26 cellular contexts compared by ENCODE assay signal in genomic region chr18:76255070-76255683, GRCh38.
DNase-seq lines count a peak whose midpoint lies in the region; ATAC-seq and TF ChIP-seq lines count a peak whose summit lies in the region.
"Had no signal": no experiment of that assay in that cellular context is flagged by ENCODE, and none has a peak within 500 bp of the region (broad histone marks: within the 10 kb centered on the region; RNA-seq: fewer than 3 reads in every experiment).

No MANE protein-coding gene starts in this region.

- H3K4me1 ChIP-seq in upper lobe of right lung: peaks cover 3% of the 10 kb centered on the region
- H3K4me1 ChIP-seq: HAP-1 had no signal

- H3K9me3 Mint-ChIP-seq in activated CD4-positive, alpha-beta T cell treated with anti-CD3 and anti-CD28 coated beads, Interleukin-2, amount 10 ng/mL, durations not matched to agents 24 days and 14 days: no peaks in the 10 kb centered on the region
- H3K9me3 Mint-ChIP-seq: activated naive CD8-positive, alpha-beta T cell treated with anti-CD3 and anti-CD28 coated beads, Interleukin-2, amount 10 ng/mL, durations not matched to agents 7 days and 5 days; activated T-cell treated with anti-CD3 and anti-CD28 coated beads, Interleukin-2, amount 50 U/mL, for 24 hours; central memory CD8-positive, alpha-beta T cell; immature natural killer cell had no signal

- no peaks in the 10 kb centered on the region for H3K27me3 ChIP-seq in upper lobe of right lung
- H3K27me3 ChIP-seq in H7 (ENCODE audit: control insufficient read depth, insufficient read depth, low read length): no peaks in the 10 kb centered on the region

- H3K27ac ChIP-seq in upper lobe of right lung: no peak overlapping the region
- H3K27ac ChIP-seq: thoracic aorta had no signal

- no peak overlapping the region for H3K27ac Mint-ChIP-seq in activated CD4-positive, alpha-beta T cell treated with anti-CD3 and anti-CD28 coated beads, Interleukin-2, amount 10 ng/mL, durations not matched to agents 24 days and 14 days
- H3K27ac Mint-ChIP-seq: activated CD4-positive, alpha-beta T cell treated with anti-CD3 and anti-CD28 coated beads for 36 hours; activated naive CD8-positive, alpha-beta T cell treated with anti-CD3 and anti-CD28 coated beads, Interleukin-2, amount 10 ng/mL, durations not matched to agents 7 days and 5 days; activated T-cell treated with anti-CD3 and anti-CD28 coated beads, Interleukin-2, amount 50 U/mL, for 24 hours; CD4-positive, CD25-positive, alpha-beta regulatory T cell; immature natural killer cell had no signal

- H3K27me3 Mint-ChIP-seq in activated CD4-positive, alpha-beta T cell treated with anti-CD3 and anti-CD28 coated beads, Interleukin-2, amount 10 ng/mL, durations not matched to agents 24 days and 14 days: peaks cover 9% of the 10 kb centered on the region
- H3K27me3 Mint-ChIP-seq: CD4-positive, CD25-positive, alpha-beta regulatory T cell had no signal

- no peaks in the 10 kb centered on the region for H3K4me1 Mint-ChIP-seq in activated CD4-positive, alpha-beta T cell treated with anti-CD3 and anti-CD28 coated beads, Interleukin-2, amount 10 ng/mL, durations not matched to agents 24 days and 14 days
- H3K4me1 Mint-ChIP-seq: activated CD4-positive, alpha-beta T cell treated with anti-CD3 and anti-CD28 coated beads for 36 hours; activated naive CD8-positive, alpha-beta T cell treated with anti-CD3 and anti-CD28 coated beads, Interleukin-2, amount 10 ng/mL, durations not matched to agents 7 days and 5 days; CD4-positive, CD25-positive, alpha-beta regulatory T cell; central memory CD8-positive, alpha-beta T cell; immature natural killer cell had no signal

- H3K36me3 ChIP-seq in upper lobe of right lung (no peaks in the 10 kb centered on the region), H7 (replicated peaks; ENCODE audit: control insufficient read depth, insufficient read depth, low read length) (no peaks in the 10 kb centered on the region)
- H3K36me3 ChIP-seq: HAP-1, thoracic aorta had no signal

- no peaks in the 10 kb centered on the region for H3K9me3 ChIP-seq in upper lobe of right lung
- H3K9me3 ChIP-seq: HAP-1, thoracic aorta had no signal

- peak; percentile 34 for DNase-seq in activated CD4-positive, alpha-beta T cell treated with anti-CD3 and anti-CD28 coated beads, Interleukin-2, amount 10 ng/mL, durations not matched to agents 24 days and 14 days
- no peak for DNase-seq in activated CD4-positive, alpha-beta T cell treated with anti-CD3 and anti-CD28 coated beads for 1 hour
- DNase-seq in LNCaP clone FGC (ENCODE audit: low read depth): peak; percentile 59
- peak; percentile 60 for DNase-seq in SHP77 treated with DMSO at 0.1 percent for 48 hours (lab: John Stamatoyannopoulos, UW)
- no peak for DNase-seq in upper lobe of right lung
- DNase-seq in stimulated activated naive CD4-positive, alpha-beta T cell (lab: John Stamatoyannopoulos, UW): no peak
- DNase-seq in H7: no peak
- DNase-seq: 8988T; activated CD4-positive, alpha-beta T cell treated with anti-CD3 and anti-CD28 coated beads for 36 hours; activated gamma-delta T cell; activated naive CD8-positive, alpha-beta T cell treated with anti-CD3 and anti-CD28 coated beads, Interleukin-2, amount 10 ng/mL, durations not matched to agents 7 days and 5 days; activated T-cell treated with anti-CD3 and anti-CD28 coated beads, Interleukin-2, amount 50 U/mL, for 24 hours; CD4-positive, CD25-positive, alpha-beta regulatory T cell; hippocampal formation; immature natural killer cell; Karpas-422; mesenchymal stem cell; MV-4-11; NCI-H1694 treated with DMSO at 0.1 percent for 48 hours; stimulated activated CD4-positive, alpha-beta T cell treated with anti-CD3 and anti-CD28 coated beads, Interleukin-15, amount 100 ng/mL, for 24 hours; stimulated activated naive CD4-positive, alpha-beta T cell treated with Interleukin-2 at 50 U/mL for 16 hours; T-helper 2 cell had no signal

- intact Hi-C loops in activated CD4-positive, alpha-beta T cell treated with anti-CD3 and anti-CD28 coated beads, Interleukin-2, amount 10 ng/mL, durations not matched to agents 24 days and 14 days (cut with micrococcal nuclease): no loop called here
- intact Hi-C loops in upper lobe of right lung (cut with DNase I): no loop called here

- peak; percentile 25 for ATAC-seq in upper lobe of right lung
- ATAC-seq in GM21367 (IDR thresholded peaks at IDR 0.05; ENCODE audit: unreplicated experiment): no peak
- ATAC-seq: activated CD4-positive, alpha-beta T cell treated with anti-CD3 and anti-CD28 coated beads for 36 hours had no signal

- TF ChIP-seq CTCF in LNCaP clone FGC (IDR thresholded peaks at IDR 0.05; ENCODE audit: control insufficient read depth, extremely low read depth, insufficient read depth): no peak
- TF ChIP-seq CTCF in upper lobe of right lung (IDR thresholded peaks at IDR 0.05): no peak

- H3K4me3 ChIP-seq in LNCaP clone FGC (ENCODE audit: low read depth, low read length) (peak overlapping the region; percentile 78), upper lobe of right lung (no peak overlapping the region), H7 (ENCODE audit: insufficient read depth, low read depth, low read length) (no peak overlapping the region)
- H3K4me3 ChIP-seq: HAP-1, thoracic aorta had no signal

- H3K36me3 Mint-ChIP-seq in activated CD4-positive, alpha-beta T cell treated with anti-CD3 and anti-CD28 coated beads, Interleukin-2, amount 10 ng/mL, durations not matched to agents 24 days and 14 days (ENCODE audit: low read depth): no peaks in the 10 kb centered on the region
- H3K36me3 Mint-ChIP-seq: activated naive CD8-positive, alpha-beta T cell treated with anti-CD3 and anti-CD28 coated beads, Interleukin-2, amount 10 ng/mL, durations not matched to agents 7 days and 5 days; CD4-positive, CD25-positive, alpha-beta regulatory T cell; immature natural killer cell had no signal

- no peak overlapping the region for H3K4me3 Mint-ChIP-seq in activated CD4-positive, alpha-beta T cell treated with anti-CD3 and anti-CD28 coated beads, Interleukin-2, amount 10 ng/mL, durations not matched to agents 24 days and 14 days
- H3K4me3 Mint-ChIP-seq: activated CD4-positive, alpha-beta T cell treated with anti-CD3 and anti-CD28 coated beads for 36 hours; activated naive CD8-positive, alpha-beta T cell treated with anti-CD3 and anti-CD28 coated beads, Interleukin-2, amount 10 ng/mL, durations not matched to agents 7 days and 5 days; activated T-cell treated with anti-CD3 and anti-CD28 coated beads, Interleukin-2, amount 50 U/mL, for 24 hours; CD4-positive, CD25-positive, alpha-beta regulatory T cell; central memory CD8-positive, alpha-beta T cell had no signal

Comparison
In these comparisons a context has a peak if more than half of its experiments do, and no peak if none do; other contexts are left out.
1. DNase-seq: peak in activated CD4-positive, alpha-beta T cell treated with anti-CD3 and anti-CD28 coated beads, Interleukin-2, amount 10 ng/mL, durations not matched to agents 24 days and 14 days (single experiment), LNCaP clone FGC (single experiment) and SHP77 treated with DMSO at 0.1 percent for 48 hours (single experiment); none in activated CD4-positive, alpha-beta T cell treated with anti-CD3 and anti-CD28 coated beads for 1 hour (single experiment), upper lobe of right lung (single experiment), stimulated activated naive CD4-positive, alpha-beta T cell (0 of 6) and H7 (single experiment).